In the genomic region with DNA sequence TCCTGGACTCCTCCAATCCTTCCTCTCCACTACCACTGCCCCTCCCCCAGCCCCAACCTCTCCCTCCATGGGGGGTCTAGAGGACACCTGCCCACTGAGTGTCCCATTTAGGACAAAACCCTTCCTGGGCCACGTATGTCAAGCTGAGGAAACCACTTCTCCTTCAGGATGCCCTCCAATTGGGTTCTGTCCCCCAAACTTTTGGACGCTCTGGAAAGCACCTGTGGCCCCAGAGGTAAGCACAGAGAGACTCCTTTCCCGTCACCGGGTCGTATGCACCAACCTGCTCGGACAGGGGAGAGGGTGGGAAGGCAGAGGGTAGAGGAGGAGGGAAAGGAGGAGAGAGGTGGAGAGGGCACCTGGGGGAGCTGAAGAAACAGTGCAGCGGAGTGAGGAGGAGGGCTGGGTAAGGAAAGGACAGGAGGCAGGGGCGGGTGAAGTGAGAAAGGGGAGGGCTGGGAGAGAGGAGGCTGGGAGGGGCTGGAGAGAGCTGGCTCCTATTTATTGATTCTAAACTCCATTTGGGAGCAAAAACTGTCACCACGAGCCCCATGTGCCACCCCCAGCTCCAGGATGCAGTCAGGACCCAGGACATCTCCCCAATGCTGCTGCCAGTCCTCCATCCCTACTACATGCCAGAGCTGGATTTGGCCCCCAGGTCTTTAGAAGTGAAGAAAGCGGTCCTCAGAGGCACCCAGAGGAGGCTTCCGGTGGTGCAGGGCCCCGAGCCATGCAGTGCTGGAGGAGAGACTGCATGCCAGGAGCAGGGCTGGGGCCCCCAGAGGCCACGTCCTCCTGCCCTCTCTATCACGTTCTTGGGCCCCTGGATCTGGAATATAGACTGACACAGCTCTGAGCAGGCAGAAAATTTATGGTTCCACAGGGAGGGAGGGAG, we compare ENCODE assay signal across 11 cellular contexts. TPM values are rescaled to one million over a fixed set of nuclear protein-coding genes. Genes with fewer than 3 reads are reported as not detected.
A peak's percentile ranks its signal among the peaks of the same experiment; 100 is the strongest.
DNase-seq lines count a peak whose midpoint lies in the region; ATAC-seq and TF ChIP-seq lines count a peak whose summit lies in the region.
"Had no signal": no experiment of that assay in that cellular context is flagged by ENCODE, and none has a peak within 500 bp of the region (broad histone marks: within the 10 kb centered on the region; RNA-seq: fewer than 3 reads in every experiment).

No MANE protein-coding gene starts in this region.

- in situ Hi-C loops in KBM-7 (cut with MboI; ENCODE audit: low pct_unique_long_range_greater_than_20kb, low sequenced_read_pairs), result no loop called here
- in situ Hi-C loops in brain microvascular endothelial cell (cut with HindIII; ENCODE audit: low pct_ligation_motif_present, low sequenced_read_pairs), result no loop called here

- TF ChIP-seq POLR2A in tibial nerve (IDR thresholded peaks at IDR 0.05) (no peak), esophagus muscularis mucosa (IDR thresholded peaks at IDR 0.05; ENCODE audit: low read depth) (no peak)

- peaks cover 58% of the 10 kb centered on the region for H3K27me3 ChIP-seq in brain microvascular endothelial cell (replicated peaks)
- H3K27me3 ChIP-seq in osteoblast (ENCODE audit: insufficient read depth, low read length), result peaks cover 31% of the 10 kb centered on the region
- peaks cover 10 to 67% of the 10 kb centered on the region in 2 donors for H3K27me3 ChIP-seq in left lung
- H3K27me3 ChIP-seq in tibial nerve, result peaks cover 0 to 51% of the 10 kb centered on the region in 2 donors
- peaks cover 0 to 88% (median 18%) of the 10 kb centered on the region in 4 donors for H3K27me3 ChIP-seq in esophagus muscularis mucosa

- no peak for TF ChIP-seq EP300 in tibial nerve (IDR thresholded peaks at IDR 0.05)
- TF ChIP-seq EP300 in esophagus muscularis mucosa (IDR thresholded peaks at IDR 0.05), result no peak

- TF ChIP-seq CTCF in brain microvascular endothelial cell (IDR thresholded peaks at IDR 0.05; ENCODE audit: low read depth, low read length, missing control alignments), result peak; percentile 30
- peak; percentile 32 for TF ChIP-seq CTCF in osteoblast (IDR thresholded peaks at IDR 0.05; ENCODE audit: extremely low read depth, low read depth, low read length)
- no peak for TF ChIP-seq CTCF in left lung (IDR thresholded peaks at IDR 0.05)
- peak in 2 of 5 experiments; percentile 12 to 18 for TF ChIP-seq CTCF in tibial nerve (IDR thresholded peaks at IDR 0.05)
- no peak for TF ChIP-seq CTCF in esophagus muscularis mucosa (IDR thresholded peaks at IDR 0.05)

- peaks cover 73% of the 10 kb centered on the region for H4K20me1 ChIP-seq in osteoblast (ENCODE audit: insufficient read depth, low read length)

- H3K4me3 ChIP-seq in brain microvascular endothelial cell (ENCODE audit: low read depth, low read length), result no peak overlapping the region
- no peak overlapping the region for H3K4me3 ChIP-seq in osteoblast (ENCODE audit: insufficient read depth, low read length)
- no peak overlapping the region for H3K4me3 ChIP-seq in left lung
- H3K4me3 ChIP-seq in tibial nerve, result no peak overlapping the region
- no peak overlapping the region for H3K4me3 ChIP-seq in esophagus muscularis mucosa

- no peak overlapping the region for H2AFZ ChIP-seq in osteoblast (ENCODE audit: low read length)

- H3K36me3 ChIP-seq in brain microvascular endothelial cell (replicated peaks) (no peaks in the 10 kb centered on the region), osteoblast (ENCODE audit: insufficient read depth, low read length) (peaks cover 11% of the 10 kb centered on the region), left lung (no peaks in the 10 kb centered on the region), tibial nerve (no peaks in the 10 kb centered on the region), esophagus muscularis mucosa (no peaks in the 10 kb centered on the region)

- H3K27ac ChIP-seq in brain microvascular endothelial cell (no peak overlapping the region), osteoblast (ENCODE audit: low read depth, low read length) (no peak overlapping the region), left lung (no peak overlapping the region), tibial nerve (no peak overlapping the region), esophagus muscularis mucosa (replicated peaks in 1 of 4) (no peak overlapping the region)
- H3K27ac ChIP-seq: coronary artery had no signal

- H3K4me1 ChIP-seq in osteoblast (ENCODE audit: insufficient read depth, low read length), result peaks cover 3% of the 10 kb centered on the region
- peaks cover 0 to 5% of the 10 kb centered on the region in 2 donors for H3K4me1 ChIP-seq in left lung
- peaks cover 0 to 18% (median 3%) of the 10 kb centered on the region in 4 donors for H3K4me1 ChIP-seq in tibial nerve
- H3K4me1 ChIP-seq in esophagus muscularis mucosa, result peaks cover 0 to 20% (median 18%) of the 10 kb centered on the region in 4 donors

- H3K79me2 ChIP-seq in osteoblast (ENCODE audit: insufficient read depth, low read length), result no peaks in the 10 kb centered on the region

- DNase-seq in NCI-H2227 (lab: John Stamatoyannopoulos, UW; ENCODE audit: unreplicated experiment) (peak; percentile 65), NCI-H2227 treated with DMSO at 0.1 percent for 48 hours (lab: John Stamatoyannopoulos, UW) (no peak), KBM-7 (peak; percentile 47), brain microvascular endothelial cell (no peak), osteoblast (ENCODE audit: insufficient read length, low spot score, missing footprints) (peak; percentile 96), left lung (no peak), tibial nerve (ENCODE audit: low spot score in 2 of 2) (no peak), esophagus muscularis mucosa (ENCODE audit: extremely low spot score) (no peak)
- DNase-seq: posterior cingulate gyrus, SIG-M5 had no signal

- ATAC-seq in left lung, result no peak

- intact Hi-C loops in left lung (cut with DNase I), result no loop called here
- intact Hi-C loops in esophagus muscularis mucosa (cut with DNase I), result no loop called here

- no peak overlapping the region for H3K4me2 ChIP-seq in osteoblast (ENCODE audit: insufficient read depth, low read length)

- H3K9me3 ChIP-seq in osteoblast (ENCODE audit: low read depth, low read length), result no peaks in the 10 kb centered on the region
- H3K9me3 ChIP-seq in left lung, result no peaks in the 10 kb centered on the region
- H3K9me3 ChIP-seq in tibial nerve, result no peaks in the 10 kb centered on the region
- H3K9me3 ChIP-seq in esophagus muscularis mucosa, result no peaks in the 10 kb centered on the region

- 25 to 28% methylated on average over 14 of the region's 14 CpGs for WGBS in tibial nerve, 2 donors
- 45% methylated on average over 14 of the region's 14 CpGs for whole genome bisulfite sequencing in esophagus muscularis mucosa

RNA-seq across cellular contexts. Expression of gene SLC22A12, which starts 53.6 kb away (rescaled TPM):
- total RNA-seq in osteoblast (not detected in 2 replicates), left lung (not detected), tibial nerve (under 1 TPM in 1 of 4 donors, not detected in 3; 0.30 TPM), esophagus muscularis mucosa (not detected)

Comparison
In these comparisons a context has a peak if more than half of its experiments do, and no peak if none do; other contexts are left out.
1. DNase-seq: peak in NCI-H2227 (single experiment), KBM-7 (single experiment) and osteoblast (single experiment); none in NCI-H2227 treated with DMSO at 0.1 percent for 48 hours (single experiment), brain microvascular endothelial cell (single experiment), left lung (0 of 2), tibial nerve (0 of 2) and esophagus muscularis mucosa (single experiment).
2. CTCF ChIP-seq: peak in brain microvascular endothelial cell (single experiment) and osteoblast (single experiment); none in left lung (0 of 2) and esophagus muscularis mucosa (0 of 3).